In the genomic region with DNA sequence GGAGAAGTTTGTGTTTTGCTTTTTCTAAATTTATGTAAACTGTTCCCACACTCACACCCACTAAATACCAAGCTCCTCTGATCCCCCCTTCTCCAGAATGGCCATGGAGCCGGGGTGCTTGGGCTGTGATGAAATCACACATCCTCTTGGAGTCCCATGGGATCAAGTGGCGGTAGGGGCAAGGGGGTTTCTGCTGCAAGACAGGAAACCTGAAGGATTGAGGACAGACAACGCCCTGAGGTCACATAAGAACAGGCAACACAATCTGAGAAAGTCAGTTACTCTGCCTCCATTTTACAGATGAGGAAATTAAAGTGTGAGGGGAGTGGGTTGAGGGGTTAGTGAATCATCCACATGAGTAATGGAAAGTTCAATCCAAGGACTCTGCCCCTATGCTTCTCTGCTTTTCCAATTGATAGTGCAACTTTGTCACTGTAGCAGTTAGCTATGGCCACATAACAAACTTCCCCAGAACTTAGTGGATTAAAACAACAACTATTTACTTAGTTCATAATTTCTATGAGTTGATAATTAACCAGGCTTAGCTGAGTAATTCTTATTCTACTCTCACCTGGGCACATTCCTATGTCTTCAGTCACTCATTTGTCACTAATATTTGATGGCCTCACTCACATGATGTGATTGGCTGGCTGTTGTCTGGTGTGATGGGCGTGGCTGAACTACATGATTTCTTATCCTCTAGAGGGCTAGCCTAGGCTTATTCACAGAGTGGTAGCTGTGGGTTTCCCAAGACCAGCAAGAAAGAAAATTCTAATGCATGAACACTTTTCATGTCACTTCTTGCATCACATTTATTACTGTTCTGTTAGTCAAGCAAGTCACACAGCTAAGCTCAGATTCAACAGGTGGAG, we compare ENCODE assay signal across 22 cellular contexts.
A peak's percentile ranks its signal among the peaks of the same experiment; 100 is the strongest.
DNase-seq lines count a peak whose midpoint lies in the region; ATAC-seq and TF ChIP-seq lines count a peak whose summit lies in the region.
"Had no signal": no experiment of that assay in that cellular context is flagged by ENCODE, and none has a peak within 500 bp of the region (broad histone marks: within the 10 kb centered on the region; RNA-seq: fewer than 3 reads in every experiment).

No MANE protein-coding gene starts in this region.

- H3K27ac ChIP-seq in heart right ventricle (peak overlapping the region in 4 of 10 donors; percentile 23 to 43 (median 34)), RWPE1 (no peak overlapping the region), uterus (peak overlapping the region; percentile 2 to 17), aorta (ENCODE audit: low read depth in 1 of 2, low read length in 2 of 2) (peak overlapping the region in 1 of 2 donors; percentile 4), esophagus muscularis mucosa (replicated peaks in 1 of 4) (no peak overlapping the region)
- H3K27ac ChIP-seq: colonic mucosa, psoas muscle had no signal

- DNase-seq in heart right ventricle (peak; percentile 23 to 31), cardiac septum (ENCODE audit: low spot score) (no peak), RWPE1 (ENCODE audit: low spot score) (peak; percentile 59), left ventricle myocardium superior (no peak), uterus (peak in 1 of 2 donors; percentile 21), aorta (no peak), NOMO-1 treated with DMSO at 0.1 percent for 48 hours (lab: John Stamatoyannopoulos, UW; ENCODE audit: unreplicated experiment) (no peak), esophagus muscularis mucosa (ENCODE audit: extremely low spot score) (no peak)
- DNase-seq: activated CD4-positive, alpha-beta T cell treated with anti-CD3 and anti-CD28 coated beads for 1 hour; activated gamma-delta T cell treated with Interleukin-2 at 50 U/mL for 16 hours; anterior cingulate cortex; CD8-positive, alpha-beta memory T cell; colonic mucosa; immature natural killer cell; Kasumi-1; naive thymus-derived CD8-positive, alpha-beta T cell; NCI-H1694; psoas muscle; SIG-M5; stimulated activated CD4-positive, alpha-beta T cell treated with anti-CD3 and anti-CD28 coated beads, Interleukin-15, amount 100 ng/mL, for 24 hours; stimulated activated naive CD8-positive, alpha-beta T cell treated with anti-CD3 and anti-CD28 coated beads, Interleukin-15, Interleukin-2, amounts not matched to agents 100 U/mL and 50 U/mL, for 24 hours had no signal

- H3K36me3 ChIP-seq in heart right ventricle = no peaks in the 10 kb centered on the region
- H3K36me3 ChIP-seq in uterus = no peaks in the 10 kb centered on the region
- no peaks in the 10 kb centered on the region for H3K36me3 ChIP-seq in aorta (ENCODE audit: control insufficient read depth in 1 of 2, insufficient read depth in 2 of 2, low read length in 1 of 2)
- H3K36me3 ChIP-seq in esophagus muscularis mucosa = no peaks in the 10 kb centered on the region
- H3K36me3 ChIP-seq: colonic mucosa, HAP-1 had no signal

- TF ChIP-seq CTCF in heart right ventricle (IDR thresholded peaks at IDR 0.05) = no peak
- TF ChIP-seq CTCF in RWPE1 (conservative IDR thresholded peaks at IDR 0.05; ENCODE audit: low read depth) = no peak
- TF ChIP-seq CTCF in uterus (IDR thresholded peaks at IDR 0.05) = no peak
- no peak for TF ChIP-seq CTCF in esophagus muscularis mucosa (IDR thresholded peaks at IDR 0.05)

- ATAC-seq in heart right ventricle = peak in 7 of 8 donors; percentile 19 to 71 (median 54)
- peak; percentile 57 for ATAC-seq in left ventricle myocardium superior
- ATAC-seq in aorta (ENCODE audit: low FRiP score) = no peak
- ATAC-seq: naive thymus-derived CD8-positive, alpha-beta T cell; psoas muscle; stimulated activated naive CD8-positive, alpha-beta T cell treated with anti-CD3 and anti-CD28 coated beads, Interleukin-15, Interleukin-2, amounts not matched to agents 100 U/mL and 50 U/mL, for 24 hours had no signal

- H3K9me3 ChIP-seq in heart right ventricle (peaks cover 0 to 8% (median 0%) of the 10 kb centered on the region in 11 donors), uterus (no peaks in the 10 kb centered on the region), aorta (ENCODE audit: control insufficient read depth, low read length) (no peaks in the 10 kb centered on the region), esophagus muscularis mucosa (no peaks in the 10 kb centered on the region)
- H3K9me3 ChIP-seq: colonic mucosa, HAP-1, psoas muscle had no signal

- WGBS in heart right ventricle, 2 donors = 48 to 49% methylated on average over 4 of the region's 4 CpGs
- WGBS in aorta, 2 donors = 40 to 48% methylated on average over 4 of the region's 4 CpGs
- 58% methylated on average over 4 of the region's 4 CpGs for WGBS in esophagus muscularis mucosa

- POLR2A ChIA-PET in RWPE1 (lab: Yijun Ruan, JAX; ENCODE audit: low non-redundant PET) = no interaction called here

- no peak for TF ChIP-seq POLR2A in uterus (IDR thresholded peaks at IDR 0.05)
- TF ChIP-seq POLR2A in esophagus muscularis mucosa (IDR thresholded peaks at IDR 0.05; ENCODE audit: low read depth) = no peak

- peaks cover 0 to 14% (median 0%) of the 10 kb centered on the region in 9 donors for H3K4me1 ChIP-seq in heart right ventricle
- H3K4me1 ChIP-seq in uterus = no peaks in the 10 kb centered on the region
- H3K4me1 ChIP-seq in aorta (ENCODE audit: control insufficient read depth in 1 of 2, insufficient read depth in 2 of 2, low read length in 2 of 2) = peaks cover 3 to 6% of the 10 kb centered on the region in 2 donors
- H3K4me1 ChIP-seq in esophagus muscularis mucosa = no peaks in the 10 kb centered on the region
- H3K4me1 ChIP-seq: colonic mucosa, HAP-1, psoas muscle had no signal

- H3K27me3 ChIP-seq in heart right ventricle = peaks cover 0 to 8% (median 0%) of the 10 kb centered on the region in 7 donors
- H3K27me3 ChIP-seq in uterus = no peaks in the 10 kb centered on the region
- H3K27me3 ChIP-seq in aorta (ENCODE audit: control insufficient read depth in 1 of 2, insufficient read depth in 2 of 2, low read length in 1 of 2) = no peaks in the 10 kb centered on the region
- H3K27me3 ChIP-seq in esophagus muscularis mucosa = no peaks in the 10 kb centered on the region
- H3K27me3 ChIP-seq: colonic mucosa had no signal

- no peak overlapping the region for H3K4me3 ChIP-seq in heart right ventricle
- no peak overlapping the region for H3K4me3 ChIP-seq in uterus
- no peak overlapping the region for H3K4me3 ChIP-seq in aorta (ENCODE audit: low read length in 2 of 2)
- no peak overlapping the region for H3K4me3 ChIP-seq in esophagus muscularis mucosa
- H3K4me3 ChIP-seq: colonic mucosa, HAP-1, psoas muscle had no signal

- TF ChIP-seq EP300 in esophagus muscularis mucosa (IDR thresholded peaks at IDR 0.05) = no peak

- intact Hi-C loops in heart right ventricle (cut with DNase I) (loop anchor here in 1 of 10 donors (10.0 kb wide), 1 partner anchor 72 kb away; no protein-coding TSS in a partner anchor), cardiac septum (cut with DNase I) (no loop called here), left ventricle myocardium superior (cut with micrococcal nuclease) (no loop called here), uterus (cut with DNase I; ENCODE audit: low total_unique reads) (no loop called here), aorta (cut with DNase I) (loop anchor here in 1 of 2 donors (10.0 kb wide), 2 partner anchors 52 to 98 kb away; no protein-coding TSS in a partner anchor), esophagus muscularis mucosa (cut with DNase I) (no loop called here)

- CTCF ChIA-PET in RWPE1 (lab: Yijun Ruan, JAX) = interaction anchor here (0.6 kb wide), 1 partner anchor 629 kb away, joined by 4 read pairs; no protein-coding TSS in a partner anchor

Comparison
In these comparisons a context has a peak if more than half of its experiments do, and no peak if none do; other contexts are left out.
1. DNase-seq: peak in heart right ventricle (2 of 2) and RWPE1 (single experiment); none in cardiac septum (single experiment), left ventricle myocardium superior (single experiment), aorta (0 of 2), NOMO-1 treated with DMSO at 0.1 percent for 48 hours (single experiment) and esophagus muscularis mucosa (single experiment).
2. H3K27ac ChIP-seq: peak in uterus (2 of 2); none in RWPE1 (single experiment) and esophagus muscularis mucosa (0 of 4).